Comparison of ENCODE assay signal across 12 cellular contexts in the genomic region with DNA sequence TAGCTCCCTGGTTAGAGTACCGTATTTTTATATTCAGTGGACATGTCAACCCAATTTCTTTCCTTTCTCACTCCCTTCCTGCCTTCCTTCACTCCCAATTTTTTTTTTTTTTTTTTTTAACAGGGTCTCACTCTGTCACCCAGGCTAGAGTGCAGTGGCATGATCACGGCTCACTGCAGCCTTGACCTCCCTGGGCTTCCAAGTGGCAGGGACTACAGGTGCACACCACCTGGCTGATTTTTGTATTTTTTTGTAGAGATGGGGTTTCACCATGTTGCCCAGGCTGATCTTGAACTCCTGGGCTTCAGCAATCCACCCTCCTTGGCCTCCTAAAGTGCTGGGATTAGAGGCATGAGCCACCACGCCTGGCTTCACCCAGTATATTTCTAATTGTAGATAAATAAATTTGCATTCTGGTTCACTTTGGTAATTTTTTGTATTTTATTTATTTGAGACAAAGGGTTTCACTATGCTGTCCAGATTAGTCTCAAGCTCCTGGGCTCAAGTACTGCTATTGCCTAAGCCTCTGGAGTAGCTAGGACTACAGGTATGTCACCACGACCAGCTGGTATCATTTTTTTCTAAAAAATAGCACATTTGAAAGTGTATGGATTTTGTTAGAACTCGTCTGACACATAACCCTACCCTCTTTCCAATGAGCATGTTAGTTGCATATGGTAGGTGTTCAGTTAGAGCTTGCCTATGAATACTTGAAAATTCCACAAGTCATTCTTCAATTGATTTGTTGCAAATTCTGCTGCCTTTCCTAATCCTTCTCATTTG. TPM values are rescaled to one million over a fixed set of nuclear protein-coding genes. Genes with fewer than 3 reads are reported as not detected.
DNase-seq lines count a peak whose midpoint lies in the region; ATAC-seq and TF ChIP-seq lines count a peak whose summit lies in the region.
"Had no signal": no experiment of that assay in that cellular context is flagged by ENCODE, and none has a peak within 500 bp of the region (broad histone marks: within the 10 kb centered on the region; RNA-seq: fewer than 3 reads in every experiment).

No MANE protein-coding gene starts in this region.

- H3K4me3 ChIP-seq in smooth muscle cell: no peak overlapping the region

- H4K20me1 ChIP-seq in smooth muscle cell (ENCODE audit: low read depth): peaks cover 49% of the 10 kb centered on the region

- POLR2A ChIA-PET in activated CD4-positive, alpha-beta T cell treated with anti-CD3 and anti-CD28 coated beads for 36 hours (lab: Charles Lee): interaction anchor here (1.3 to 1.6 kb wide), 2 partner anchors 9 to 14 kb away, joined by 6 to 7 read pairs; no protein-coding TSS in a partner anchor

- peaks cover 28% of the 10 kb centered on the region for H3K36me3 ChIP-seq in smooth muscle cell (ENCODE audit: low read depth)

- no peaks in the 10 kb centered on the region for H3K9me3 Mint-ChIP-seq in activated CD4-positive, alpha-beta T cell treated with anti-CD3 and anti-CD28 coated beads for 36 hours (ENCODE audit: low read depth)
- H3K9me3 Mint-ChIP-seq: brain had no signal

- TF ChIP-seq CTCF in smooth muscle cell (IDR thresholded peaks at IDR 0.05; ENCODE audit: borderline replicate concordance, insufficient read depth, poor library complexity, severe bottlenecking): no peak

- intact Hi-C loops in activated CD4-positive, alpha-beta T cell treated with anti-CD3 and anti-CD28 coated beads for 36 hours (cut with DNase I, micrococcal nuclease): no loop called here

- H3K27me3 Mint-ChIP-seq in activated CD4-positive, alpha-beta T cell treated with anti-CD3 and anti-CD28 coated beads for 36 hours: no peaks in the 10 kb centered on the region
- no peaks in the 10 kb centered on the region for H3K27me3 Mint-ChIP-seq in T-helper 17 cell

- 58% methylated on average over 5 of the region's 5 CpGs for WGBS in smooth muscle cell (ENCODE audit: low lambda C conversion rate)

- H3K9ac ChIP-seq in smooth muscle cell (ENCODE audit: low read depth): no peak overlapping the region

- H3K27me3 ChIP-seq in smooth muscle cell (ENCODE audit: low read depth): no peaks in the 10 kb centered on the region

- peak; percentile 17 for ATAC-seq in activated CD4-positive, alpha-beta T cell treated with anti-CD3 and anti-CD28 coated beads for 36 hours
- ATAC-seq in T-helper 17 cell: peak; percentile 21
- ATAC-seq in HG03342 (IDR thresholded peaks at IDR 0.05; ENCODE audit: unreplicated experiment): no peak

- H3K4me1 Mint-ChIP-seq in activated CD4-positive, alpha-beta T cell treated with anti-CD3 and anti-CD28 coated beads for 36 hours: peaks cover 19% of the 10 kb centered on the region
- H3K4me1 Mint-ChIP-seq in T-helper 17 cell: peaks cover 14% of the 10 kb centered on the region
- H3K4me1 Mint-ChIP-seq: brain had no signal

- H3K79me2 ChIP-seq in smooth muscle cell (ENCODE audit: low read depth): no peaks in the 10 kb centered on the region

- peaks cover 33% of the 10 kb centered on the region for H3K36me3 Mint-ChIP-seq in activated CD4-positive, alpha-beta T cell treated with anti-CD3 and anti-CD28 coated beads for 36 hours (ENCODE audit: low read depth)
- H3K36me3 Mint-ChIP-seq in T-helper 17 cell (ENCODE audit: low read depth): no peaks in the 10 kb centered on the region

- H3K27ac Mint-ChIP-seq in activated CD4-positive, alpha-beta T cell treated with anti-CD3 and anti-CD28 coated beads for 36 hours: no peak overlapping the region
- H3K27ac Mint-ChIP-seq in T-helper 17 cell: no peak overlapping the region
- H3K27ac Mint-ChIP-seq: activated T-helper 1 cell treated with anti-CD3 and anti-CD28 coated beads, Interleukin-12 subunit alpha, Interleukin-12 subunit beta, Interleukin-2, Interleukin-4 antibody, amounts not matched to agents 30 ng/mL and 10 ng/mL and 1 ng/mL, durations not matched to agents 14 hours and 24 hours and 36 hours had no signal

- H3K4me2 ChIP-seq in smooth muscle cell: no peak overlapping the region

- no peak overlapping the region for H2AFZ ChIP-seq in smooth muscle cell (ENCODE audit: low read depth)

- H3F3A ChIP-seq in smooth muscle cell (ENCODE audit: low read depth): peaks cover 42% of the 10 kb centered on the region

- DNase-seq in activated CD4-positive, alpha-beta T cell treated with anti-CD3 and anti-CD28 coated beads for 36 hours: no peak
- DNase-seq in activated CD4-positive, alpha-beta T cell treated with anti-CD3 and anti-CD28 coated beads for 48 hours: no peak
- DNase-seq in T-helper 17 cell (no peak), iris pigment epithelial cell (ENCODE audit: low read depth) (peak; percentile 78), smooth muscle cell (lab: John Stamatoyannopoulos, UW; ENCODE audit: unreplicated experiment) (no peak), NCI-H345 treated with DMSO at 0.1 percent for 48 hours (lab: John Stamatoyannopoulos, UW; ENCODE audit: unreplicated experiment) (no peak), NCI-H524 treated with DMSO at 0.1 percent for 48 hours (lab: John Stamatoyannopoulos, UW) (no peak)
- DNase-seq: activated CD4-positive, CD25-positive, alpha-beta regulatory T cell; NCI-H1048 had no signal

- CTCF ChIA-PET in activated CD4-positive, alpha-beta T cell treated with anti-CD3 and anti-CD28 coated beads for 36 hours (lab: Charles Lee): interaction anchor here (0.5 to 1.3 kb wide), 9 partner anchors 11 to 318 kb away, joined by 3 to 5 read pairs (median 3); no protein-coding TSS in a partner anchor

- H3K4me3 Mint-ChIP-seq in activated CD4-positive, alpha-beta T cell treated with anti-CD3 and anti-CD28 coated beads for 36 hours: no peak overlapping the region
- H3K4me3 Mint-ChIP-seq in T-helper 17 cell: no peak overlapping the region
- H3K4me3 Mint-ChIP-seq: activated T-helper 1 cell treated with anti-CD3 and anti-CD28 coated beads, Interleukin-12 subunit alpha, Interleukin-12 subunit beta, Interleukin-2, Interleukin-4 antibody, amounts not matched to agents 30 ng/mL and 10 ng/mL and 1 ng/mL, durations not matched to agents 14 hours and 24 hours and 36 hours; brain had no signal

- H3K4me1 ChIP-seq in smooth muscle cell (ENCODE audit: low read depth): no peaks in the 10 kb centered on the region

- H3K9me3 ChIP-seq in T-helper 17 cell (ENCODE audit: control insufficient read depth, low read length, poor library complexity, severe bottlenecking): no peaks in the 10 kb centered on the region
- no peaks in the 10 kb centered on the region for H3K9me3 ChIP-seq in smooth muscle cell (replicated peaks; ENCODE audit: low read depth)

- H3K27ac ChIP-seq in smooth muscle cell (ENCODE audit: low read depth): peak overlapping the region; percentile 98

RNA-seq across cellular contexts. Expression of a gene that starts 15.7 kb away (rescaled TPM):
- 100 to 1,000 TPM; 211 to 296 TPM for total RNA-seq in activated CD4-positive, alpha-beta T cell treated with anti-CD3 and anti-CD28 coated beads for 36 hours
- 100 to 1,000 TPM; 124 to 173 TPM for total RNA-seq in T-helper 17 cell
- 1,081 and 1,127 TPM in 2 replicates for total RNA-seq in smooth muscle cell
- 201 and 262 TPM in 2 replicates for polyA plus RNA-seq in smooth muscle cell
